8 cellular contexts compared by ENCODE assay signal in genomic region chr11:47950396-47950795, GRCh38. TPM values are rescaled to one million over a fixed set of nuclear protein-coding genes. Genes with fewer than 3 reads are reported as not detected.
DNase-seq lines count a peak whose midpoint lies in the region; ATAC-seq and TF ChIP-seq lines count a peak whose summit lies in the region.

No MANE protein-coding gene starts in this region.

- ATAC-seq in GM18909 (IDR thresholded peaks at IDR 0.05; ENCODE audit: poor library complexity, unreplicated experiment), result peak; percentile 81

- peaks cover 37% of the 10 kb centered on the region for H3K4me1 Mint-ChIP-seq in activated T-helper 2 cell treated with anti-CD3 and anti-CD28 coated beads, Interferon-gamma antibody, Interleukin-2, Interleukin-4, amounts not matched to agents 10 μg/mL and 5 μg/mL and 100 μg/mL, durations not matched to agents 14 hours and 24 hours and 36 hours (ENCODE audit: low read depth)

- TF ChIP-seq POLR2A in uterus (IDR thresholded peaks at IDR 0.05), result no peak

- intact Hi-C loops in activated T-helper 2 cell treated with anti-CD3 and anti-CD28 coated beads, Interferon-gamma antibody, Interleukin-2, Interleukin-4, amounts not matched to agents 10 μg/mL and 5 μg/mL and 100 μg/mL, durations not matched to agents 14 hours and 24 hours and 36 hours (cut with micrococcal nuclease), result no loop called here
- intact Hi-C loops in uterus (cut with DNase I; ENCODE audit: low total_unique reads), result no loop called here

- H3K27ac Mint-ChIP-seq in activated T-helper 2 cell treated with anti-CD3 and anti-CD28 coated beads, Interferon-gamma antibody, Interleukin-2, Interleukin-4, amounts not matched to agents 10 μg/mL and 5 μg/mL and 100 μg/mL, durations not matched to agents 14 hours and 24 hours and 36 hours, result peak overlapping the region; percentile 35

- no peaks in the 10 kb centered on the region for H3K9me3 Mint-ChIP-seq in activated T-helper 2 cell treated with anti-CD3 and anti-CD28 coated beads, Interferon-gamma antibody, Interleukin-2, Interleukin-4, amounts not matched to agents 10 μg/mL and 5 μg/mL and 100 μg/mL, durations not matched to agents 14 hours and 24 hours and 36 hours

- H3K36me3 Mint-ChIP-seq in activated T-helper 2 cell treated with anti-CD3 and anti-CD28 coated beads, Interferon-gamma antibody, Interleukin-2, Interleukin-4, amounts not matched to agents 10 μg/mL and 5 μg/mL and 100 μg/mL, durations not matched to agents 14 hours and 24 hours and 36 hours (ENCODE audit: low read depth), result no peaks in the 10 kb centered on the region

- H3K9me3 ChIP-seq in uterus (no peaks in the 10 kb centered on the region), WERI-Rb-1 (ENCODE audit: severe bottlenecking) (no peaks in the 10 kb centered on the region)

- no peaks in the 10 kb centered on the region for H3K27me3 Mint-ChIP-seq in activated T-helper 2 cell treated with anti-CD3 and anti-CD28 coated beads, Interferon-gamma antibody, Interleukin-2, Interleukin-4, amounts not matched to agents 10 μg/mL and 5 μg/mL and 100 μg/mL, durations not matched to agents 14 hours and 24 hours and 36 hours (ENCODE audit: low read depth)

- H3K4me3 ChIP-seq in uterus (no peak overlapping the region), WERI-Rb-1 (ENCODE audit: low read depth, low read length) (no peak overlapping the region)

- DNase-seq in NAMALWA (ENCODE audit: low spot score) (peak; percentile 79), NCI-H187 treated with DMSO at 0.1 percent for 48 hours (lab: John Stamatoyannopoulos, UW) (no peak), uterus (no peak), mesenteric fat pad (ENCODE audit: low spot score) (no peak), WERI-Rb-1 (no peak)
- peak; percentile 62 for DNase-seq in activated T-helper 2 cell treated with anti-CD3 and anti-CD28 coated beads, Interferon-gamma antibody, Interleukin-2, Interleukin-4, amounts not matched to agents 10 μg/mL and 5 μg/mL and 100 μg/mL, durations not matched to agents 14 hours and 24 hours and 36 hours (ENCODE audit: low spot score)
- DNase-seq in stimulated activated CD4-positive, alpha-beta T cell treated with anti-CD3 and anti-CD28 coated beads, Interleukin-1b, Interleukin-23, amount 100 ng/mL, for 4 hours (ENCODE audit: low read depth in 2 of 2), result peak; percentile 36 to 39

- TF ChIP-seq CTCF in uterus (IDR thresholded peaks at IDR 0.05) (no peak), WERI-Rb-1 (IDR thresholded peaks at IDR 0.05; ENCODE audit: low read depth, low read length) (no peak)

- H3K36me3 ChIP-seq in uterus, result no peaks in the 10 kb centered on the region
- H3K36me3 ChIP-seq in WERI-Rb-1, result no peaks in the 10 kb centered on the region

- no peak overlapping the region for H3K4me3 Mint-ChIP-seq in activated T-helper 2 cell treated with anti-CD3 and anti-CD28 coated beads, Interferon-gamma antibody, Interleukin-2, Interleukin-4, amounts not matched to agents 10 μg/mL and 5 μg/mL and 100 μg/mL, durations not matched to agents 14 hours and 24 hours and 36 hours (ENCODE audit: low read depth)

- no peaks in the 10 kb centered on the region for H3K27me3 ChIP-seq in uterus
- H3K27me3 ChIP-seq in WERI-Rb-1 (ENCODE audit: insufficient read depth, low read depth, severe bottlenecking), result no peaks in the 10 kb centered on the region

- no peaks in the 10 kb centered on the region for H3K4me1 ChIP-seq in uterus

- no peak overlapping the region for H3K27ac ChIP-seq in uterus
- H3K27ac ChIP-seq in WERI-Rb-1, result no peak overlapping the region

RNA-seq across cellular contexts. Expression of gene PTPRJ, which starts 30.0 kb away (rescaled TPM):
- 50.9 and 53.2 TPM in 2 replicates for total RNA-seq in activated T-helper 2 cell treated with anti-CD3 and anti-CD28 coated beads, Interferon-gamma antibody, Interleukin-2, Interleukin-4, amounts not matched to agents 10 μg/mL and 5 μg/mL and 100 μg/mL, durations not matched to agents 14 hours and 24 hours and 36 hours
- 10 to 100 TPM in 1 of 4 donors, 1 to 10 TPM in 3; 2.1 to 22.1 (median 7.1) TPM for total RNA-seq in uterus
- 24.0 TPM for total RNA-seq in mesenteric fat pad

Comparison
In these comparisons a context has a peak if more than half of its experiments do, and no peak if none do; other contexts are left out.
1. DNase-seq: peak in NAMALWA (single experiment), activated T-helper 2 cell treated with anti-CD3 and anti-CD28 coated beads, Interferon-gamma antibody, Interleukin-2, Interleukin-4, amounts not matched to agents 10 μg/mL and 5 μg/mL and 100 μg/mL, durations not matched to agents 14 hours and 24 hours and 36 hours (single experiment) and stimulated activated CD4-positive, alpha-beta T cell treated with anti-CD3 and anti-CD28 coated beads, Interleukin-1b, Interleukin-23, amount 100 ng/mL, for 4 hours (2 of 2); none in NCI-H187 treated with DMSO at 0.1 percent for 48 hours (single experiment), uterus (0 of 2), mesenteric fat pad (single experiment) and WERI-Rb-1 (single experiment).